Comparison of ENCODE assay signal across 1 cellular context in genomic region chr19:4723465-4724251, GRCh38.
TF ChIP-seq lines count a peak whose summit lies in the region.

Gene DPP9 (minus strand): TSS chr19:4723842. CDS start chr19:4719906, 3,936 bp downstream.

TF ChIP-seq in GM12878, 131 proteins besides CTCF, POLR2A, EP300 and RAD21 (continued from another document):
- peak; percentile 94 for TF ChIP-seq BCLAF1 (IDR thresholded peaks at IDR 0.05)
- no peak for TF ChIP-seq CEBPB (IDR thresholded peaks at IDR 0.05; ENCODE audit: borderline replicate concordance in 1 of 2, low read depth in 2 of 2, low read length in 2 of 2)
- TF ChIP-seq WRNIP1 (IDR thresholded peaks at IDR 0.05; ENCODE audit: borderline replicate concordance, low read depth, low read length) = 0 out of 2 replicates have a peak, but pooled peaks have one; percentile 72
- TF ChIP-seq HDGF (IDR thresholded peaks at IDR 0.05) = no peak
- 0 out of 2 replicates have a peak, but pooled peaks have one; percentile 26 for TF ChIP-seq STAT3 (IDR thresholded peaks at IDR 0.05; ENCODE audit: low read depth, low read length)
TF ChIP-seq in GM12878: peak in this region for 80.
